20 cellular contexts compared by ENCODE assay signal in genomic region chr3:141895731-141896130, GRCh38.
"Had no signal": no experiment of that assay in that cellular context is flagged by ENCODE, and none has a peak within 500 bp of the region (broad histone marks: within the 10 kb centered on the region; RNA-seq: fewer than 3 reads in every experiment).

No MANE protein-coding gene starts in this region.

- FAIRE-seq: islet of Langerhans, small intestine had no signal

- H3K36me3 ChIP-seq: colonic mucosa, gastrocnemius medialis, right atrium auricular region, sigmoid colon, uterus had no signal

- H3K9me3 ChIP-seq: colonic mucosa, gastrocnemius medialis, right atrium auricular region, sigmoid colon, upper lobe of left lung, uterus had no signal

- H3K27ac Mint-ChIP-seq: endodermal cell; naive thymus-derived CD8-positive, alpha-beta T cell had no signal

- ATAC-seq: gastrocnemius medialis; heart right ventricle; left lobe of liver; mucosa of descending colon; naive thymus-derived CD8-positive, alpha-beta T cell had no signal

- H3K27me3 Mint-ChIP-seq: naive thymus-derived CD8-positive, alpha-beta T cell had no signal

- H3K27ac ChIP-seq: colonic mucosa, gastrocnemius medialis, heart right ventricle, right atrium auricular region, sigmoid colon, upper lobe of left lung, uterus had no signal

- H3K4me3 Mint-ChIP-seq: endodermal cell; naive thymus-derived CD8-positive, alpha-beta T cell; neural crest cell had no signal

- H3K4me1 ChIP-seq: colonic mucosa, gastrocnemius medialis, right atrium auricular region, uterus had no signal

- H3K4me3 ChIP-seq: colonic mucosa, gastrocnemius medialis, heart right ventricle, mucosa of descending colon, right atrium auricular region, sigmoid colon, upper lobe of left lung, uterus had no signal

- H3K27me3 ChIP-seq: colonic mucosa, gastrocnemius medialis, heart right ventricle, right atrium auricular region, sigmoid colon, upper lobe of left lung, uterus had no signal

- H3K4me1 Mint-ChIP-seq: endodermal cell had no signal

- DNase-seq: colonic mucosa; effector CD4-positive, alpha-beta T cell; endodermal cell; gastrocnemius medialis; heart right ventricle; hypothalamus; mammary epithelial cell; mucosa of descending colon; naive thymus-derived CD8-positive, alpha-beta T cell; posterior cingulate gyrus; sigmoid colon; small intestine; stimulated activated CD4-positive, alpha-beta T cell treated with anti-CD3 and anti-CD28 coated beads, Interleukin-12 subunit alpha, Interleukin-12 subunit beta, amount 100 ng/mL, for 4 hours; stimulated activated naive CD4-positive, alpha-beta T cell; upper lobe of left lung; uterus had no signal
